Comparison of ENCODE assay signal across 8 cellular contexts in genomic region chr15:43749690-43750345, GRCh38. TPM values are rescaled to one million over a fixed set of nuclear protein-coding genes. Genes with fewer than 3 reads are reported as not detected.
DNase-seq lines count a peak whose midpoint lies in the region; ATAC-seq lines count a peak whose summit lies in the region.

No MANE protein-coding gene starts in this region.

- peak overlapping the region; percentile 12 for H3K4me3 ChIP-seq in mucosa of stomach (ENCODE audit: low read length)

- peak overlapping the region; percentile 51 for H3K9ac ChIP-seq in mucosa of stomach (ENCODE audit: low read length)

- peaks cover 16% of the 10 kb centered on the region for H3K36me3 Mint-ChIP-seq in activated T-cell treated with anti-CD3 and anti-CD28 coated beads, Interleukin-2, amount 50 U/mL, for 4 hours (ENCODE audit: insufficient read depth)

- no peaks in the 10 kb centered on the region for H3K9me3 Mint-ChIP-seq in activated T-cell treated with anti-CD3 and anti-CD28 coated beads, Interleukin-2, amount 50 U/mL, for 4 hours

- peak; percentile 11 for DNase-seq in activated T-cell treated with anti-CD3 and anti-CD28 coated beads, Interleukin-2, amount 50 U/mL, for 4 hours
- DNase-seq in iPS-NIHi7 (ENCODE audit: extremely low spot score) (no peak), DMS153 (lab: John Stamatoyannopoulos, UW) (no peak), caudate nucleus (lab: John Stamatoyannopoulos, UW) (no peak)

- H3K4me1 ChIP-seq in mucosa of stomach (ENCODE audit: control insufficient read depth, insufficient read depth, low read length), result peaks cover 15% of the 10 kb centered on the region

- H3K27ac ChIP-seq in caudate nucleus (ENCODE audit: low read depth, low read length), result no peak overlapping the region

- H3K27me3 ChIP-seq in mucosa of stomach (ENCODE audit: control insufficient read depth, insufficient read depth, low read length), result no peaks in the 10 kb centered on the region

- H3K4me1 Mint-ChIP-seq in activated T-cell treated with anti-CD3 and anti-CD28 coated beads, Interleukin-2, amount 50 U/mL, for 4 hours (ENCODE audit: low read depth), result peaks cover 50% of the 10 kb centered on the region

- H3K4me3 Mint-ChIP-seq in activated T-cell treated with anti-CD3 and anti-CD28 coated beads, Interleukin-2, amount 50 U/mL, for 4 hours, result peak overlapping the region; percentile 74

- H3K36me3 ChIP-seq in mucosa of stomach (ENCODE audit: control insufficient read depth, insufficient read depth, low read length), result no peaks in the 10 kb centered on the region

- H3K9me3 ChIP-seq in mucosa of stomach (ENCODE audit: control insufficient read depth, low read length), result no peaks in the 10 kb centered on the region

- no peaks in the 10 kb centered on the region for H3K27me3 Mint-ChIP-seq in activated T-cell treated with anti-CD3 and anti-CD28 coated beads, Interleukin-2, amount 50 U/mL, for 4 hours (ENCODE audit: low read depth)

- ATAC-seq in GM18867 (IDR thresholded peaks at IDR 0.05; ENCODE audit: unreplicated experiment) (peak; percentile 51), HG03095 (IDR thresholded peaks at IDR 0.05; ENCODE audit: unreplicated experiment) (peak; percentile 46), HG03139 (IDR thresholded peaks at IDR 0.05; ENCODE audit: unreplicated experiment) (no peak)
- peak; percentile 26 to 35 for ATAC-seq in activated T-cell treated with anti-CD3 and anti-CD28 coated beads, Interleukin-2, amount 50 U/mL, for 4 hours

RNA-seq across cellular contexts. Expression of gene PDIA3, which starts 3.6 kb away (rescaled TPM):
- 100 to 1,000 TPM; 434 to 498 (median 449) TPM for total RNA-seq in activated T-cell treated with anti-CD3 and anti-CD28 coated beads, Interleukin-2, amount 50 U/mL, for 4 hours

RNA-seq across cellular contexts. Expression of gene ELL3, which starts 26.9 kb away (rescaled TPM):
- 1 to 10 TPM in 1 of 3 donors, under 1 TPM in 2; 0.46 to 1.0 (median 0.63) TPM for total RNA-seq in activated T-cell treated with anti-CD3 and anti-CD28 coated beads, Interleukin-2, amount 50 U/mL, for 4 hours

RNA-seq across cellular contexts. Expression of gene SERF2, which starts 42.3 kb away (rescaled TPM):
- 100 to 1,000 TPM; 561 to 596 (median 567) TPM for total RNA-seq in activated T-cell treated with anti-CD3 and anti-CD28 coated beads, Interleukin-2, amount 50 U/mL, for 4 hours

RNA-seq across cellular contexts. Expression of gene SERINC4, which starts 50.2 kb away (rescaled TPM):
- under 1 TPM; 0.08 to 0.24 (median 0.15) TPM for total RNA-seq in activated T-cell treated with anti-CD3 and anti-CD28 coated beads, Interleukin-2, amount 50 U/mL, for 4 hours

RNA-seq across cellular contexts. Expression of gene HYPK, which starts 50.6 kb away (rescaled TPM):
- total RNA-seq in activated T-cell treated with anti-CD3 and anti-CD28 coated beads, Interleukin-2, amount 50 U/mL, for 4 hours, result 10 to 100 TPM; 48.3 to 50.7 (median 49.0) TPM
